17 cellular contexts compared by ENCODE assay signal in the genomic region with DNA sequence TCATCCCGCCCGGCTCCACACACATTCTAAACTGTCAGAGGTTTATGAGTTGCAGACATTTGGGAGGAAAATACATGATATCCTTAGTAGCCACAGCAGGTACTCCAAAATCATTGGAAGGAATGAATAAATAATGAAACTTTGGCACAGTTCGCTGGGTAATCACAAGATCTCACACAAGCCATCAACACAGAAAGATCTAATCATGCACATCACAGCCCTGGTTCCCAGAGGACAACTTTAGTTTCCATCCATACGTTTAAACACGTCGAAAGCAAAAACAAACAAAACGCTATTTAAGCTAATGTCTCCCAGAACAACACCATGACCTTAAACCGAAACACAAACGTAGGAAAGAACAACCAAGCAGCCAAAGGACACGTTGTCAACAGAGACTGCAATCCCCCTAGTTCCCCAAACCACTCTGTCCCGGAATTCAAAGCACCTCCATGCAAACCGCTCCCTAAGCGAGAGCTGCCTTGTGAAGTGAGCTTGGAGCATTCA. TPM values are rescaled to one million over a fixed set of nuclear protein-coding genes. Genes with fewer than 3 reads are reported as not detected.
DNase-seq lines count a peak whose midpoint lies in the region; ATAC-seq and TF ChIP-seq lines count a peak whose summit lies in the region.
"Had no signal": no experiment of that assay in that cellular context is flagged by ENCODE, and none has a peak within 500 bp of the region (broad histone marks: within the 10 kb centered on the region; RNA-seq: fewer than 3 reads in every experiment).

No MANE protein-coding gene starts in this region.

- H3K9me3 ChIP-seq in neural progenitor cell (ENCODE audit: low read depth) (no peaks in the 10 kb centered on the region), transverse colon (no peaks in the 10 kb centered on the region)

- DNase-seq in NCI-H345 (lab: John Stamatoyannopoulos, UW) (peak; percentile 21), NCI-H345 treated with DMSO at 0.1 percent for 48 hours (lab: John Stamatoyannopoulos, UW; ENCODE audit: unreplicated experiment) (no peak), endothelial cell (ENCODE audit: low spot score) (no peak), neural progenitor cell (ENCODE audit: low spot score) (no peak), transverse colon (no peak), foreskin melanocyte (no peak), NCI-H2227 treated with DMSO at 0.1 percent for 48 hours (lab: John Stamatoyannopoulos, UW) (no peak)
- DNase-seq: C1 segment of cervical spinal cord; H7; Karpas-422; NCI-H1105 treated with DMSO at 0.1 percent for 48 hours; small intestine; stimulated activated CD4-positive, alpha-beta T cell treated with anti-CD3 and anti-CD28 coated beads, Interleukin-4, amount 100 ng/mL, for 24 hours; T-helper 1 cell; WERI-Rb-1 had no signal

- no peak for TF ChIP-seq EP300 in transverse colon (IDR thresholded peaks at IDR 0.05; ENCODE audit: low read depth)

- H3K27ac Mint-ChIP-seq in endothelial cell (ENCODE audit: unreplicated experiment), result peak overlapping the region; percentile 57
- peak overlapping the region; percentile 25 for H3K27ac Mint-ChIP-seq in neural progenitor cell

- ATAC-seq in HG03159 (IDR thresholded peaks at IDR 0.05; ENCODE audit: unreplicated experiment), result no peak
- ATAC-seq: Right ventricle myocardium inferior had no signal

- H3K36me3 ChIP-seq in neural progenitor cell (no peaks in the 10 kb centered on the region), transverse colon (no peaks in the 10 kb centered on the region)
- H3K36me3 ChIP-seq: WERI-Rb-1 had no signal

- H2AFZ ChIP-seq in neural progenitor cell (replicated peaks), result no peak overlapping the region

- intact Hi-C loops in transverse colon (cut with DNase I; ENCODE audit: low total_unique reads), result no loop called here

- H3K27ac ChIP-seq in neural progenitor cell, result no peak overlapping the region
- peak overlapping the region; percentile 33 to 55 (median 46) for H3K27ac ChIP-seq in transverse colon
- H3K27ac ChIP-seq: WERI-Rb-1 had no signal

- in situ Hi-C loops in transverse colon (cut with MboI; ENCODE audit: low pct_ligation_motif_present in 1 of 4, low pct_unique_long_range_greater_than_20kb in 1 of 4, low sequenced_read_pairs in 3 of 4), result no loop called here

- no peak overlapping the region for H3K9ac ChIP-seq in neural progenitor cell

- peaks cover 62% of the 10 kb centered on the region for H4K20me1 ChIP-seq in neural progenitor cell (ENCODE audit: low read depth)

- H3K4me3 Mint-ChIP-seq in endothelial cell (ENCODE audit: unreplicated experiment) (no peak overlapping the region), neural progenitor cell (no peak overlapping the region)

- H3K4me3 ChIP-seq in neural progenitor cell (no peak overlapping the region), transverse colon (no peak overlapping the region)

- TF ChIP-seq CTCF in endothelial cell (IDR thresholded peaks at IDR 0.05; ENCODE audit: unreplicated experiment), result no peak
- TF ChIP-seq CTCF in neural progenitor cell (IDR thresholded peaks at IDR 0.05), result no peak
- no peak for TF ChIP-seq CTCF in transverse colon (IDR thresholded peaks at IDR 0.05)

- H3K4me1 Mint-ChIP-seq in endothelial cell (ENCODE audit: unreplicated experiment), result peaks cover 14% of the 10 kb centered on the region
- peaks cover 42% of the 10 kb centered on the region for H3K4me1 Mint-ChIP-seq in neural progenitor cell

- H3K4me2 ChIP-seq in neural progenitor cell, result no peak overlapping the region

- H3K27me3 ChIP-seq in neural progenitor cell (no peaks in the 10 kb centered on the region), transverse colon (no peaks in the 10 kb centered on the region)

- peaks cover 22% of the 10 kb centered on the region for H3F3A ChIP-seq in neural progenitor cell (ENCODE audit: low read depth)

- H3K9me3 Mint-ChIP-seq in endothelial cell (ENCODE audit: unreplicated experiment) (no peaks in the 10 kb centered on the region), neural progenitor cell (peaks cover 4% of the 10 kb centered on the region)

- H3K36me3 Mint-ChIP-seq in endothelial cell (ENCODE audit: low read depth, unreplicated experiment) (peaks cover 12% of the 10 kb centered on the region), neural progenitor cell (peaks cover 6% of the 10 kb centered on the region)

- H3K27me3 Mint-ChIP-seq in endothelial cell (ENCODE audit: unreplicated experiment) (peaks cover 4% of the 10 kb centered on the region), neural progenitor cell (ENCODE audit: insufficient read depth, low read depth) (no peaks in the 10 kb centered on the region)

- H3K4me1 ChIP-seq in neural progenitor cell, result peaks cover 26% of the 10 kb centered on the region
- peaks cover 9 to 81% (median 42%) of the 10 kb centered on the region in 4 donors for H3K4me1 ChIP-seq in transverse colon

- 81 to 87% methylated on average over 7 to 13 of the region's 13 CpGs for WGBS in transverse colon (ENCODE audit: low coverage in 1 of 2), 2 donors

- TF ChIP-seq POLR2A in transverse colon (IDR thresholded peaks at IDR 0.05), result no peak

- H3K79me2 ChIP-seq in neural progenitor cell (ENCODE audit: low read depth), result peaks cover 34% of the 10 kb centered on the region

RNA-seq across cellular contexts. Expression of a gene that starts 12.3 kb away (rescaled TPM):
- 125 TPM for total RNA-seq in endothelial cell (ENCODE audit: unreplicated experiment)
- 21.6 and 25.1 TPM in 2 replicates for total RNA-seq in neural progenitor cell (ENCODE audit: low replicate concordance)
- 100 to 1,000 TPM; 146 to 192 (median 156) TPM for total RNA-seq in transverse colon
